Comparison of ENCODE assay signal across 8 cellular contexts in the genomic region with DNA sequence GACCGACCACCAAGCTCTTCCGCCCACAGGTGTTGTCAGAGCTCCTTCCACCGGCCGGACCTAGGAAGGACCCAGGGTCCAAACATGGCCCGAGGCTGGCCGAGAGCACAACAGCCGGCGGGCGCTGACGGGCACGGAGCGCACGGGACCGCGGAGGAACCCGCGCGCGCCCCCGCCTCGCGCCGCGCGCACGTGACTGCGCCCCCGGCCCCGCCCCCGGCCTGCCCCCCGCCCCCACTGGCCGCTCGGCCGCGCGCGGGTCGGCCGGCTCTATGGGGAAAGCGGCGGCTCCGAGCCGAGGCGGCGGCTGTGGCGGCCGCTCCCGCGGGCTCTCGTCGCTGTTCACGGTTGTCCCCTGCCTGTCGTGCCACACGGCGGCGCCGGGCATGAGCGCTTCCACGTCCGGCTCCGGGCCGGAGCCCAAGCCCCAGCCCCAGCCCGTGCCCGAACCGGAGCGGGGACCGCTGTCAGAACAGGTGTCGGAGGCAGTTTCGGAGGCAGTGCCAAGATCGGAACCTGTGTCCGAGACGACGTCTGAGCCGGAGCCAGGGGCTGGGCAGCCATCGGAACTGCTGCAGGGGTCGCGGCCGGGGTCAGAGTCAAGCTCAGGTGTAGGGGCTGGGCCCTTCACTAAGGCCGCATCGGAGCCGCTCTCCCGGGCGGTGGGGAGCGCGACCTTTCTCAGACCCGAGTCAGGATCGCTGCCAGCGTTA. TPM values are rescaled to one million over a fixed set of nuclear protein-coding genes. Genes with fewer than 3 reads are reported as not detected.
A peak's percentile ranks its signal among the peaks of the same experiment; 100 is the strongest.
DNase-seq lines count a peak whose midpoint lies in the region; ATAC-seq, FAIRE-seq and TF ChIP-seq lines count a peak whose summit lies in the region.

A gene with protein sequence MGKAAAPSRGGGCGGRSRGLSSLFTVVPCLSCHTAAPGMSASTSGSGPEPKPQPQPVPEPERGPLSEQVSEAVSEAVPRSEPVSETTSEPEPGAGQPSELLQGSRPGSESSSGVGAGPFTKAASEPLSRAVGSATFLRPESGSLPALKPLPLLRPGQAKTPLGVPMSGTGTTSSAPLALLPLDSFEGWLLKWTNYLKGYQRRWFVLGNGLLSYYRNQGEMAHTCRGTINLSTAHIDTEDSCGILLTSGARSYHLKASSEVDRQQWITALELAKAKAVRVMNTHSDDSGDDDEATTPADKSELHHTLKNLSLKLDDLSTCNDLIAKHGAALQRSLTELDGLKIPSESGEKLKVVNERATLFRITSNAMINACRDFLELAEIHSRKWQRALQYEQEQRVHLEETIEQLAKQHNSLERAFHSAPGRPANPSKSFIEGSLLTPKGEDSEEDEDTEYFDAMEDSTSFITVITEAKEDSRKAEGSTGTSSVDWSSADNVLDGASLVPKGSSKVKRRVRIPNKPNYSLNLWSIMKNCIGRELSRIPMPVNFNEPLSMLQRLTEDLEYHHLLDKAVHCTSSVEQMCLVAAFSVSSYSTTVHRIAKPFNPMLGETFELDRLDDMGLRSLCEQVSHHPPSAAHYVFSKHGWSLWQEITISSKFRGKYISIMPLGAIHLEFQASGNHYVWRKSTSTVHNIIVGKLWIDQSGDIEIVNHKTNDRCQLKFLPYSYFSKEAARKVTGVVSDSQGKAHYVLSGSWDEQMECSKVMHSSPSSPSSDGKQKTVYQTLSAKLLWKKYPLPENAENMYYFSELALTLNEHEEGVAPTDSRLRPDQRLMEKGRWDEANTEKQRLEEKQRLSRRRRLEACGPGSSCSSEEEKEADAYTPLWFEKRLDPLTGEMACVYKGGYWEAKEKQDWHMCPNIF (plus strand): TSS at position 237 of the 713 bp plus-strand sequence. CDS start 36 bp downstream, at position 273.

- no peaks in the 10 kb centered on the region for H3K9me2 ChIP-seq in SK-N-SH

- peaks cover 34% of the 10 kb centered on the region for H3K27me3 Mint-ChIP-seq in astrocyte (ENCODE audit: low read depth, unreplicated experiment)

- peak within 1 kb of the TSS; percentile 97 for H3K4me2 ChIP-seq in SK-N-SH
- H3K4me2 ChIP-seq in astrocyte (ENCODE audit: low read length), result peak within 1 kb of the TSS; percentile 94

- peak within 1 kb of the TSS; percentile 18 for H3K27ac Mint-ChIP-seq in astrocyte (ENCODE audit: unreplicated experiment)

- no peaks in the 10 kb centered on the region for H3K27me3 ChIP-seq in SK-N-SH (ENCODE audit: insufficient read depth)
- no peaks in the 10 kb centered on the region for H3K27me3 ChIP-seq in astrocyte (ENCODE audit: insufficient read depth, low read length)
- peaks cover 3% of the 10 kb centered on the region for H3K27me3 ChIP-seq in rectal smooth muscle tissue (ENCODE audit: control insufficient read depth, insufficient read depth, low read length)

- no peaks in the 10 kb centered on the region for H3K4me1 Mint-ChIP-seq in astrocyte (ENCODE audit: low read depth, unreplicated experiment)

- 30% methylated on average over 9 of the region's 88 CpGs for WGBS in SK-N-SH (ENCODE audit: low lambda C conversion rate)

- peak within 1 kb of the TSS; percentile 96 for H2AFZ ChIP-seq in SK-N-SH (ENCODE audit: low read depth)
- H2AFZ ChIP-seq in astrocyte (ENCODE audit: low read depth, low read length), result peak within 1 kb of the TSS; percentile 96

- H3K9ac ChIP-seq in SK-N-SH (peak within 1 kb of the TSS; percentile 62; the same call in 1 of the 2 replicates), astrocyte (ENCODE audit: low read length) (peak within 1 kb of the TSS; percentile 76), rectal smooth muscle tissue (ENCODE audit: low read length) (peak within 1 kb of the TSS; percentile 68)

- H3K36me3 ChIP-seq in SK-N-SH (replicated peaks in 1 of 2; ENCODE audit: control insufficient read depth in 1 of 2, insufficient read depth in 2 of 2, low read length in 1 of 2), result no peaks in the 10 kb centered on the region
- H3K36me3 ChIP-seq in astrocyte (ENCODE audit: insufficient read depth, low read length), result no peaks in the 10 kb centered on the region
- H3K36me3 ChIP-seq in rectal smooth muscle tissue (ENCODE audit: control insufficient read depth, insufficient read depth, low read length), result no peaks in the 10 kb centered on the region

- H4K20me1 ChIP-seq in SK-N-SH (ENCODE audit: insufficient read depth) (no peaks in the 10 kb centered on the region), astrocyte (ENCODE audit: insufficient read depth, low read length) (no peaks in the 10 kb centered on the region)

- TF ChIP-seq RAD21 in SK-N-SH (IDR thresholded peaks at IDR 0.05; ENCODE audit: low read length), result no peak

- H3K27ac ChIP-seq in SK-N-SH (ENCODE audit: low read depth in 2 of 2, low read length in 1 of 2), result peak within 1 kb of the TSS in 1 of 2 experiments; percentile 84; a peak in 2 of 4 replicates
- no peak within 1 kb of the TSS for H3K27ac ChIP-seq in astrocyte (ENCODE audit: low read depth, low read length)
- no peak within 1 kb of the TSS for H3K27ac ChIP-seq in rectal smooth muscle tissue (ENCODE audit: low read depth, low read length)

- no peaks in the 10 kb centered on the region for H3K36me3 Mint-ChIP-seq in astrocyte (ENCODE audit: low read depth, unreplicated experiment)

- POLR2A ChIA-PET in SK-N-SH (lab: Yijun Ruan, JAX), result interaction anchor here (0.6 to 2.0 kb wide), 6 partner anchors 9 to 66 kb away, joined by 3 to 7 read pairs (median 5); partner anchors contain the start of gene SLC35E4

- peak within 1 kb of the TSS; percentile 64 to 76 for H3K4me3 ChIP-seq in SK-N-SH (ENCODE audit: low read depth in 2 of 2, low read length in 1 of 2)
- H3K4me3 ChIP-seq in astrocyte (ENCODE audit: insufficient read depth, low read depth, low read length), result peak within 1 kb of the TSS; percentile 60
- H3K4me3 ChIP-seq in rectal smooth muscle tissue (ENCODE audit: low read length), result peak within 1 kb of the TSS; percentile 86

- H3K9me3 ChIP-seq in SK-N-SH, result no peaks in the 10 kb centered on the region
- H3K9me3 ChIP-seq in astrocyte (ENCODE audit: insufficient read depth, low read depth, low read length), result no peaks in the 10 kb centered on the region

- TF ChIP-seq CTCF in SK-N-SH (IDR thresholded peaks at IDR 0.05), result no peak
- TF ChIP-seq CTCF in astrocyte (IDR thresholded peaks at IDR 0.05; ENCODE audit: insufficient read depth, low read depth, low read length), result no peak

- H3K4me1 ChIP-seq in SK-N-SH (ENCODE audit: control insufficient read depth in 1 of 2, insufficient read depth in 2 of 2, low read depth in 1 of 2, low read length in 1 of 2), result peaks cover 0 to 19% of the 10 kb centered on the region in 2 experiments; a peak in 2 of 4 replicates
- peaks cover 6% of the 10 kb centered on the region for H3K4me1 ChIP-seq in astrocyte (ENCODE audit: insufficient read depth, low read length)
- H3K4me1 ChIP-seq in rectal smooth muscle tissue (ENCODE audit: control insufficient read depth, insufficient read depth, low read length), result peaks cover 6% of the 10 kb centered on the region

- peak within 1 kb of the TSS; percentile 85 for H3K4me3 Mint-ChIP-seq in astrocyte (ENCODE audit: unreplicated experiment)

- peaks cover 9% of the 10 kb centered on the region for H3F3A ChIP-seq in SK-N-SH (replicated peaks; ENCODE audit: insufficient read depth)

- no peak for FAIRE-seq in astrocyte (lab: Jason Lieb, UNC)

- TF ChIP-seq EP300 in SK-N-SH (IDR thresholded peaks at IDR 0.05; ENCODE audit: borderline replicate concordance in 1 of 2, low read depth in 1 of 2, low read length in 1 of 2), result no peak

- H3K9me3 Mint-ChIP-seq in astrocyte (ENCODE audit: unreplicated experiment), result no peaks in the 10 kb centered on the region

- ATAC-seq in HG02970 (IDR thresholded peaks at IDR 0.05; ENCODE audit: low FRiP score, unreplicated experiment) (no peak), HG03196 (IDR thresholded peaks at IDR 0.05; ENCODE audit: unreplicated experiment) (no peak)

- H3K79me2 ChIP-seq in SK-N-SH (ENCODE audit: insufficient read depth), result no peaks in the 10 kb centered on the region
- no peaks in the 10 kb centered on the region for H3K79me2 ChIP-seq in astrocyte (ENCODE audit: insufficient read depth, low read length)

- CTCF ChIA-PET in SK-N-SH (lab: Yijun Ruan, JAX), result interaction anchor here (0.6 to 5.6 kb wide), 7 partner anchors 8 to 76 kb away, joined by 3 to 31 read pairs (median 4); partner anchors contain the start of genes DUSP18 and SLC35E4

- DNase-seq in SKM-1 treated with dmso at 0.1 percent for 144 hours (lab: John Stamatoyannopoulos, UW; ENCODE audit: unreplicated experiment) (peak; percentile 6), SKM-1 (lab: John Stamatoyannopoulos, UW; ENCODE audit: unreplicated experiment) (no peak), SK-N-SH (peak; percentile 93), astrocyte (ENCODE audit: low read depth) (no peak), hypothalamus (lab: John Stamatoyannopoulos, UW) (peak in 41 of 51 donors; percentile 19 to 76 (median 46))

TF ChIP-seq in SK-N-SH, 30 proteins besides CTCF, POLR2A, EP300 and RAD21:
- TF ChIP-seq MXI1 (IDR thresholded peaks at IDR 0.05; ENCODE audit: low read depth, low read length) (no peak), TAF1 (IDR thresholded peaks at IDR 0.05; ENCODE audit: borderline replicate concordance, low read depth, low read length) (no peak), RCOR1 (IDR thresholded peaks at IDR 0.05; ENCODE audit: low read length) (no peak), SMC3 (IDR thresholded peaks at IDR 0.05; ENCODE audit: low read depth, low read length) (no peak), FOXM1 (IDR thresholded peaks at IDR 0.05; ENCODE audit: low read depth) (no peak), RFX5 (IDR thresholded peaks at IDR 0.05; ENCODE audit: low read length) (no peak), TEAD4 (IDR thresholded peaks at IDR 0.05; ENCODE audit: borderline replicate concordance, insufficient read depth) (no peak), NFIC (IDR thresholded peaks at IDR 0.05; ENCODE audit: borderline replicate concordance) (no peak), ELF1 (IDR thresholded peaks at IDR 0.05) (no peak)
- TF ChIP-seq, protein P1, sequence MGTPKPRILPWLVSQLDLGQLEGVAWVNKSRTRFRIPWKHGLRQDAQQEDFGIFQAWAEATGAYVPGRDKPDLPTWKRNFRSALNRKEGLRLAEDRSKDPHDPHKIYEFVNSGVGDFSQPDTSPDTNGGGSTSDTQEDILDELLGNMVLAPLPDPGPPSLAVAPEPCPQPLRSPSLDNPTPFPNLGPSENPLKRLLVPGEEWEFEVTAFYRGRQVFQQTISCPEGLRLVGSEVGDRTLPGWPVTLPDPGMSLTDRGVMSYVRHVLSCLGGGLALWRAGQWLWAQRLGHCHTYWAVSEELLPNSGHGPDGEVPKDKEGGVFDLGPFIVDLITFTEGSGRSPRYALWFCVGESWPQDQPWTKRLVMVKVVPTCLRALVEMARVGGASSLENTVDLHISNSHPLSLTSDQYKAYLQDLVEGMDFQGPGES (IDR thresholded peaks at IDR 0.05; ENCODE audit: low read depth, low read length), result no peak

RNA-seq across cellular contexts. Expression of the gene that starts here (rescaled TPM):
- polyA plus RNA-seq in SK-N-SH (2012; rRNA removed), result 2.6 and 3.1 TPM in 2 replicates
- polyA plus RNA-seq in SK-N-SH (2012; cell fraction: cytosol; rRNA removed), result 1.5 and 2.4 TPM in 2 replicates
- 4.3 and 4.6 TPM in 2 replicates for polyA plus RNA-seq in SK-N-SH (2012; cell fraction: nucleus; rRNA removed)
- 0.48 and 0.89 TPM in 2 replicates for total RNA-seq in astrocyte

Comparison
In these comparisons a context has a peak if more than half of its experiments do, and no peak if none do; other contexts are left out.
1. DNase-seq: peak in SKM-1 treated with dmso at 0.1 percent for 144 hours (single experiment), SK-N-SH (single experiment) and hypothalamus (41 of 51); none in SKM-1 (single experiment) and astrocyte (single experiment).
2. Peak in every context shown above with its lines, with median percentiles within 50 percentile points of each other: H3K4me3 ChIP-seq and H3K9ac ChIP-seq.